8 cellular contexts compared by ENCODE assay signal in the genomic region with DNA sequence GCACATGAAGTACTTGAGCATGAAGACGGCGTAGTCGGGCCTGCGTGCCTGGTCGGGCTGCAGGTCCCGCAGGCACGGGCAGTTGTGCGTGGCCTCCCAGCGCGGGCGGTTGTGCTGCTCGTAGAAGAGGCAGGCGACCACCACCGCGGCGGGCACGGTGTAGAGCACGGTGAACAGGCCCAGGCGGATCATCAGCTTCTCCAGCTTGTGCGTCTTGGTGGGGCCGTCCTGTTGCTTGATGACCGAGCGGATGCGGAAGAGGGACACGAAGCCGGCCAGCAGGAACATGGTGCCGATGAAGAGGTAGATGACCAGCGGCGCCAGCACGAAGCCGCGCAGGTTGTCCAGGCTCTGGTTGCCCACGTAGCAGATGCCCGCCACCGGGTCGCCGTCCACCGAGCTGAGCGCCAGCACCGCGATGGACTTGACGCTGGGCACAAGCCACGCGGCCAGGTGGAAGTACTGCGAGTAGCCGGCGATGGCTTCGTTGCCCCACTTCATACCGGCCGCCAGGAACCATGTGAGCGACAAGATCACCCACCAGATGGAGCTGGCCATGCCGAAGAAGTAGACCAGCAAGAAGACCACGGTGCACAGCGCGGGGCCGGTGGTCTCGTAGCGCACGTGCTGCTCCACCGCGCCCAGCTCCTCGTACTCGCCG. TPM values are rescaled to one million over a fixed set of nuclear protein-coding genes. Genes with fewer than 3 reads are reported as not detected.
DNase-seq lines count a peak whose midpoint lies in the region; ATAC-seq and TF ChIP-seq lines count a peak whose summit lies in the region.

No MANE protein-coding gene starts in this region.

- TF ChIP-seq POLR2A in GM18505 (IDR thresholded peaks at IDR 0.05; ENCODE audit: borderline replicate concordance, extremely low read depth, insufficient read depth, insufficient read length), result no peak

- 0 out of 2 replicates have a peak, but pooled peaks have one; percentile 25 for TF ChIP-seq CTCF in BJ (IDR thresholded peaks at IDR 0.05; ENCODE audit: insufficient read depth, low read depth, low read length)
- no peak for TF ChIP-seq CTCF in endothelial cell (IDR thresholded peaks at IDR 0.05; ENCODE audit: unreplicated experiment)
- TF ChIP-seq CTCF in neural crest cell (conservative IDR thresholded peaks at IDR 0.05), result peak; percentile 37

- H3K4me3 Mint-ChIP-seq in endothelial cell (ENCODE audit: unreplicated experiment) (peak overlapping the region; percentile 90), neural crest cell (peak overlapping the region; percentile 86)

- POLR2A ChIA-PET in BJ (lab: Charles Lee), result no interaction called here

- H3K4me3 ChIP-seq in BJ (ENCODE audit: low read depth, low read length), result peak overlapping the region; percentile 48

- CTCF ChIA-PET in BJ (lab: Yijun Ruan, JAX), result interaction anchor here (0.6 to 10.0 kb wide), 5 partner anchors 11 to 279 kb away, joined by 3 to 205 read pairs (median 4); no protein-coding TSS in a partner anchor

- H3K27ac Mint-ChIP-seq in endothelial cell (ENCODE audit: unreplicated experiment) (no peak overlapping the region), neural crest cell (ENCODE audit: unreplicated experiment) (no peak overlapping the region)

- peaks cover 4% of the 10 kb centered on the region for H3K36me3 Mint-ChIP-seq in endothelial cell (ENCODE audit: low read depth, unreplicated experiment)
- H3K36me3 Mint-ChIP-seq in neural crest cell (ENCODE audit: low read depth), result no peaks in the 10 kb centered on the region

- H3K27me3 Mint-ChIP-seq in endothelial cell (ENCODE audit: unreplicated experiment) (peaks cover 16% of the 10 kb centered on the region), neural crest cell (ENCODE audit: low read depth) (peaks cover 78% of the 10 kb centered on the region)

- no peaks in the 10 kb centered on the region for H3K9me3 Mint-ChIP-seq in endothelial cell (ENCODE audit: unreplicated experiment)
- H3K9me3 Mint-ChIP-seq in neural crest cell, result no peaks in the 10 kb centered on the region

- H3K36me3 ChIP-seq in BJ (ENCODE audit: control insufficient read depth, insufficient read depth, low read length), result no peaks in the 10 kb centered on the region

- ATAC-seq in GM18519 (IDR thresholded peaks at IDR 0.05; ENCODE audit: low FRiP score, unreplicated experiment) (no peak), GM18505 (IDR thresholded peaks at IDR 0.05; ENCODE audit: unreplicated experiment) (no peak), GM21390 (IDR thresholded peaks at IDR 0.05; ENCODE audit: unreplicated experiment) (no peak)

- H3K4me1 Mint-ChIP-seq in endothelial cell (ENCODE audit: unreplicated experiment), result peaks cover 21% of the 10 kb centered on the region
- H3K4me1 Mint-ChIP-seq in neural crest cell, result peaks cover 43% of the 10 kb centered on the region

- peaks cover 11% of the 10 kb centered on the region for H3K27me3 ChIP-seq in BJ (ENCODE audit: control insufficient read depth, insufficient read depth, low read length)

- DNase-seq in BJ (ENCODE audit: low read depth) (no peak), NCI-H69 (lab: John Stamatoyannopoulos, UW) (peak; percentile 11), endothelial cell (ENCODE audit: low spot score) (peak; percentile 45), neural crest cell (ENCODE audit: low read depth, low spot score) (peak; percentile 34), NCI-H1930 (lab: John Stamatoyannopoulos, UW) (no peak)

RNA-seq across cellular contexts. Expression of gene FZD8, which starts 2.3 kb away (rescaled TPM):
- 0.18 and 0.31 TPM in 2 replicates for polyA plus RNA-seq in BJ (2011; rRNA removed)
- polyA minus RNA-seq in BJ (2011; rRNA and poly(A)+ RNA removed), result 0.26 and 0.71 TPM in 2 replicates
- total RNA-seq in endothelial cell (ENCODE audit: unreplicated experiment) (45.9 TPM), neural crest cell (3.5 and 3.7 TPM in 2 replicates)

RNA-seq across cellular contexts. Expression of gene GJD4, which starts 34.6 kb away (rescaled TPM):
- not detected in 2 replicates for polyA plus RNA-seq in BJ (2011; rRNA removed)
- not detected in 2 replicates for polyA minus RNA-seq in BJ (2011; rRNA and poly(A)+ RNA removed)
- total RNA-seq in endothelial cell (ENCODE audit: unreplicated experiment) (not detected), neural crest cell (not detected in 2 replicates)

Comparison
In these comparisons a context has a peak if more than half of its experiments do, and no peak if none do; other contexts are left out.
1. DNase-seq: peak in NCI-H69 (single experiment), endothelial cell (single experiment) and neural crest cell (single experiment); none in BJ (single experiment) and NCI-H1930 (0 of 2).